ENCODE assay signal across 10 cellular contexts in genomic region chr12:51683763-51684357, GRCh38.
DNase-seq lines count a peak whose midpoint lies in the region; ATAC-seq and TF ChIP-seq lines count a peak whose summit lies in the region.
"Had no signal": no experiment of that assay in that cellular context is flagged by ENCODE, and none has a peak within 500 bp of the region (broad histone marks: within the 10 kb centered on the region; RNA-seq: fewer than 3 reads in every experiment).

No MANE protein-coding gene starts in this region.

- H3K36me3 ChIP-seq in mammary epithelial cell (ENCODE audit: insufficient read depth, low read length): no peaks in the 10 kb centered on the region
- H3K36me3 ChIP-seq in liver (ENCODE audit: control insufficient read depth in 4 of 4, insufficient read depth in 3 of 4, low read depth in 1 of 4, low read length in 3 of 4): no peaks in the 10 kb centered on the region

- TF ChIP-seq CTCF in AG09309 (IDR thresholded peaks at IDR 0.05; ENCODE audit: control insufficient read depth, insufficient read depth, low read depth, low read length, missing control alignments): no peak
- TF ChIP-seq CTCF in mammary epithelial cell (conservative IDR thresholded peaks at IDR 0.05 in 1 of 2, IDR thresholded peaks at IDR 0.05 in 1 of 2; ENCODE audit: extremely low read depth in 1 of 2, insufficient read depth in 1 of 2, low read depth in 1 of 2, low read length in 2 of 2): no peak
- no peak for TF ChIP-seq CTCF in liver (IDR thresholded peaks at IDR 0.05; ENCODE audit: low read depth, low read length, missing input control)

- intact Hi-C loops in mammary epithelial cell (cut with micrococcal nuclease): no loop called here

- H3K4me3 ChIP-seq in AG09309 (ENCODE audit: control insufficient read depth, low read depth, low read length): no peak overlapping the region
- no peak overlapping the region for H3K4me3 ChIP-seq in mammary epithelial cell (replicated peaks in 1 of 3; ENCODE audit: insufficient read depth in 1 of 3, low read depth in 2 of 3, low read length in 3 of 3)
- H3K4me3 ChIP-seq in liver (ENCODE audit: low read depth in 1 of 3, low read length in 3 of 3): no peak overlapping the region

- peak overlapping the region; percentile 7 for H3K4me2 ChIP-seq in mammary epithelial cell (ENCODE audit: insufficient read depth, low read depth, low read length)

- H2AFZ ChIP-seq in mammary epithelial cell (ENCODE audit: low read depth, low read length): no peak overlapping the region

- 65% methylated on average over 4 of the region's 4 CpGs for WGBS in mammary epithelial cell (ENCODE audit: low coverage, missing lambda C conversion rate)
- WGBS in liver: 37% methylated on average over 4 of the region's 4 CpGs

- H3K9ac ChIP-seq in mammary epithelial cell (ENCODE audit: insufficient read depth, low read length) (no peak overlapping the region), liver (ENCODE audit: low read depth in 1 of 2, low read length in 2 of 2) (no peak overlapping the region)

- ATAC-seq in stimulated activated naive CD8-positive, alpha-beta T cell treated with anti-CD3 and anti-CD28 coated beads, Interleukin-15, Interleukin-2, amounts not matched to agents 100 U/mL and 50 U/mL, for 24 hours: no peak
- no peak for ATAC-seq in GM21360 (IDR thresholded peaks at IDR 0.05; ENCODE audit: unreplicated experiment)

- DNase-seq in AG09309 (ENCODE audit: low read depth) (peak; percentile 31), LHCN-M2 (ENCODE audit: low read depth) (peak; percentile 45), mammary epithelial cell (peak; percentile 69), NCI-H1105 treated with DMSO at 0.1 percent for 48 hours (lab: John Stamatoyannopoulos, UW) (no peak), NCI-H1417 treated with DMSO at 0.1 percent for 48 hours (lab: John Stamatoyannopoulos, UW) (no peak)
- DNase-seq in stimulated activated naive CD8-positive, alpha-beta T cell treated with anti-CD3 and anti-CD28 coated beads, Interleukin-15, Interleukin-2, amounts not matched to agents 100 U/mL and 50 U/mL, for 24 hours: no peak
- DNase-seq: NCI-H2227 treated with DMSO at 0.1 percent for 48 hours, substantia nigra had no signal

- CTCF ChIA-PET in mammary epithelial cell (lab: Charles Lee; ENCODE audit: low non-redundant PET): interaction anchor here (0.6 kb wide), 1 partner anchor 345 kb away, joined by 3 read pairs; no protein-coding TSS in a partner anchor

- H3K9me3 ChIP-seq in mammary epithelial cell (replicated peaks; ENCODE audit: insufficient read depth, low read length) (no peaks in the 10 kb centered on the region), liver (ENCODE audit: control insufficient read depth in 4 of 4, low read length in 3 of 4) (no peaks in the 10 kb centered on the region)

- H4K20me1 ChIP-seq in mammary epithelial cell (ENCODE audit: insufficient read depth, low read length): no peaks in the 10 kb centered on the region

- dilution Hi-C loops in mammary epithelial cell (cut with HindIII; ENCODE audit: low sequenced_read_pairs): no loop called here

- BruUV-seq in mammary epithelial cell (replicated peaks; lab: Mats Ljungman, UMichigan): no TSS peak

- in situ Hi-C loops in mammary epithelial cell (cut with MboI; ENCODE audit: low sequenced_read_pairs in 2 of 2): no loop called here

- H3K27ac ChIP-seq in mammary epithelial cell (ENCODE audit: insufficient read depth, low read depth, low read length) (no peak overlapping the region), liver (ENCODE audit: low read depth in 1 of 2, low read length in 2 of 2) (peak overlapping the region; percentile 32 to 47)

- no peaks in the 10 kb centered on the region for H3K79me2 ChIP-seq in mammary epithelial cell (ENCODE audit: insufficient read depth, low read length)

- TF ChIP-seq RAD21 in liver (IDR thresholded peaks at IDR 0.05): peak; percentile 57 to 61

- H3K27me3 ChIP-seq in mammary epithelial cell (ENCODE audit: insufficient read depth, low read length) (no peaks in the 10 kb centered on the region), liver (ENCODE audit: control insufficient read depth in 4 of 4, insufficient read depth in 4 of 4, low read length in 3 of 4) (no peaks in the 10 kb centered on the region)

- H3K4me1 ChIP-seq in mammary epithelial cell (ENCODE audit: insufficient read depth, low read length): peaks cover 22% of the 10 kb centered on the region
- H3K4me1 ChIP-seq in liver (ENCODE audit: control insufficient read depth in 4 of 4, insufficient read depth in 4 of 4, low read length in 3 of 4): peaks cover 0 to 14% (median 3%) of the 10 kb centered on the region in 4 donors

TF ChIP-seq in liver, 16 proteins besides CTCF, POLR2A, EP300 and RAD21:
- TF ChIP-seq FOXA1 (IDR thresholded peaks at IDR 0.05) (no peak), FOXA2 (IDR thresholded peaks at IDR 0.05) (peak; percentile 39), HNF4G (IDR thresholded peaks at IDR 0.05) (no peak), NR2F2 (IDR thresholded peaks at IDR 0.05) (no peak), GABPA (IDR thresholded peaks at IDR 0.05 in 1 of 2, conservative IDR thresholded peaks at IDR 0.05 in 1 of 2) (no peak), JUND (IDR thresholded peaks at IDR 0.05) (peak; percentile 50 to 63), HNF4A (conservative IDR thresholded peaks at IDR 0.05) (peak; percentile 47 to 66), SP1 (IDR thresholded peaks at IDR 0.05) (peak; percentile 42), YY1 (IDR thresholded peaks at IDR 0.05) (peak; percentile 55), TAF1 (conservative IDR thresholded peaks at IDR 0.05) (no peak), RXRA (IDR thresholded peaks at IDR 0.05) (peak; percentile 40 to 78), EGR1 (IDR thresholded peaks at IDR 0.05; ENCODE audit: low read depth in 2 of 2) (no peak)
- TF ChIP-seq, protein P1, sequence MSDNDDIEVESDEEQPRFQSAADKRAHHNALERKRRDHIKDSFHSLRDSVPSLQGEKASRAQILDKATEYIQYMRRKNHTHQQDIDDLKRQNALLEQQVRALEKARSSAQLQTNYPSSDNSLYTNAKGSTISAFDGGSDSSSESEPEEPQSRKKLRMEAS (IDR thresholded peaks at IDR 0.05): peak; percentile 23
- TF ChIP-seq, protein P2, sequence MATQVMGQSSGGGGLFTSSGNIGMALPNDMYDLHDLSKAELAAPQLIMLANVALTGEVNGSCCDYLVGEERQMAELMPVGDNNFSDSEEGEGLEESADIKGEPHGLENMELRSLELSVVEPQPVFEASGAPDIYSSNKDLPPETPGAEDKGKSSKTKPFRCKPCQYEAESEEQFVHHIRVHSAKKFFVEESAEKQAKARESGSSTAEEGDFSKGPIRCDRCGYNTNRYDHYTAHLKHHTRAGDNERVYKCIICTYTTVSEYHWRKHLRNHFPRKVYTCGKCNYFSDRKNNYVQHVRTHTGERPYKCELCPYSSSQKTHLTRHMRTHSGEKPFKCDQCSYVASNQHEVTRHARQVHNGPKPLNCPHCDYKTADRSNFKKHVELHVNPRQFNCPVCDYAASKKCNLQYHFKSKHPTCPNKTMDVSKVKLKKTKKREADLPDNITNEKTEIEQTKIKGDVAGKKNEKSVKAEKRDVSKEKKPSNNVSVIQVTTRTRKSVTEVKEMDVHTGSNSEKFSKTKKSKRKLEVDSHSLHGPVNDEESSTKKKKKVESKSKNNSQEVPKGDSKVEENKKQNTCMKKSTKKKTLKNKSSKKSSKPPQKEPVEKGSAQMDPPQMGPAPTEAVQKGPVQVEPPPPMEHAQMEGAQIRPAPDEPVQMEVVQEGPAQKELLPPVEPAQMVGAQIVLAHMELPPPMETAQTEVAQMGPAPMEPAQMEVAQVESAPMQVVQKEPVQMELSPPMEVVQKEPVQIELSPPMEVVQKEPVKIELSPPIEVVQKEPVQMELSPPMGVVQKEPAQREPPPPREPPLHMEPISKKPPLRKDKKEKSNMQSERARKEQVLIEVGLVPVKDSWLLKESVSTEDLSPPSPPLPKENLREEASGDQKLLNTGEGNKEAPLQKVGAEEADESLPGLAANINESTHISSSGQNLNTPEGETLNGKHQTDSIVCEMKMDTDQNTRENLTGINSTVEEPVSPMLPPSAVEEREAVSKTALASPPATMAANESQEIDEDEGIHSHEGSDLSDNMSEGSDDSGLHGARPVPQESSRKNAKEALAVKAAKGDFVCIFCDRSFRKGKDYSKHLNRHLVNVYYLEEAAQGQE (IDR thresholded peaks at IDR 0.05): peak; percentile 34
- TF ChIP-seq, protein P3, sequence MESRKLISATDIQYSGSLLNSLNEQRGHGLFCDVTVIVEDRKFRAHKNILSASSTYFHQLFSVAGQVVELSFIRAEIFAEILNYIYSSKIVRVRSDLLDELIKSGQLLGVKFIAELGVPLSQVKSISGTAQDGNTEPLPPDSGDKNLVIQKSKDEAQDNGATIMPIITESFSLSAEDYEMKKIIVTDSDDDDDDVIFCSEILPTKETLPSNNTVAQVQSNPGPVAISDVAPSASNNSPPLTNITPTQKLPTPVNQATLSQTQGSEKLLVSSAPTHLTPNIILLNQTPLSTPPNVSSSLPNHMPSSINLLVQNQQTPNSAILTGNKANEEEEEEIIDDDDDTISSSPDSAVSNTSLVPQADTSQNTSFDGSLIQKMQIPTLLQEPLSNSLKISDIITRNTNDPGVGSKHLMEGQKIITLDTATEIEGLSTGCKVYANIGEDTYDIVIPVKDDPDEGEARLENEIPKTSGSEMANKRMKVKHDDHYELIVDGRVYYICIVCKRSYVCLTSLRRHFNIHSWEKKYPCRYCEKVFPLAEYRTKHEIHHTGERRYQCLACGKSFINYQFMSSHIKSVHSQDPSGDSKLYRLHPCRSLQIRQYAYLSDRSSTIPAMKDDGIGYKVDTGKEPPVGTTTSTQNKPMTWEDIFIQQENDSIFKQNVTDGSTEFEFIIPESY (IDR thresholded peaks at IDR 0.05): peak; percentile 46
- TF ChIP-seq, protein P4, sequence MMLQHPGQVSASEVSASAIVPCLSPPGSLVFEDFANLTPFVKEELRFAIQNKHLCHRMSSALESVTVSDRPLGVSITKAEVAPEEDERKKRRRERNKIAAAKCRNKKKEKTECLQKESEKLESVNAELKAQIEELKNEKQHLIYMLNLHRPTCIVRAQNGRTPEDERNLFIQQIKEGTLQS (IDR thresholded peaks at IDR 0.05): peak; percentile 94

Comparison
In these comparisons a context has a peak if more than half of its experiments do, and no peak if none do; other contexts are left out.
1. DNase-seq: peak in AG09309 (single experiment), LHCN-M2 (single experiment) and mammary epithelial cell (single experiment); none in NCI-H1105 treated with DMSO at 0.1 percent for 48 hours (single experiment), stimulated activated naive CD8-positive, alpha-beta T cell treated with anti-CD3 and anti-CD28 coated beads, Interleukin-15, Interleukin-2, amounts not matched to agents 100 U/mL and 50 U/mL, for 24 hours (single experiment) and NCI-H1417 treated with DMSO at 0.1 percent for 48 hours (single experiment).